ENCODE assay signal across 1 cellular context in the genomic region with DNA sequence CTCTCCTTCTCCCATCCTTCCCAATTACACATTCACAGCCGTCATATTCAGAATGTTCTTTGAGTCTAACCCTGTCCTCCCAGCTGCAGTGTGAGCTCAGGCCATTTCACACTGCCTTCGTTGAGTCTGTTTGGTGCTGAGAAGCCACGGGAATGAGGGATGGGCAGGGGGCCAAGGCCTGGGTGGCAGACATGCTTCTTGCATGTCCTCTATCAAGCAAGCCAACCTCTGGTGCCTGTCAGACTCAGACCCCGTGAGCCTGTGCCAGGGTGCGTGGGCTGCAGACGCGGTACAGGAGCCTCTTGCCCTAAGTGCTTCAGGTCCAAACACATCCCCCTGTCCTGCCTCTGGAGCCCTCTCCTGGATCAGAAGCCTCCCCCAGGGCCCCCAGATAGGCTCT.
TF ChIP-seq lines count a peak whose summit lies in the region.

No MANE protein-coding gene starts in this region.

TF ChIP-seq in HEK293, 187 proteins besides CTCF, POLR2A, EP300 and RAD21 (continued from another document):
- TF ChIP-seq, protein P1, sequence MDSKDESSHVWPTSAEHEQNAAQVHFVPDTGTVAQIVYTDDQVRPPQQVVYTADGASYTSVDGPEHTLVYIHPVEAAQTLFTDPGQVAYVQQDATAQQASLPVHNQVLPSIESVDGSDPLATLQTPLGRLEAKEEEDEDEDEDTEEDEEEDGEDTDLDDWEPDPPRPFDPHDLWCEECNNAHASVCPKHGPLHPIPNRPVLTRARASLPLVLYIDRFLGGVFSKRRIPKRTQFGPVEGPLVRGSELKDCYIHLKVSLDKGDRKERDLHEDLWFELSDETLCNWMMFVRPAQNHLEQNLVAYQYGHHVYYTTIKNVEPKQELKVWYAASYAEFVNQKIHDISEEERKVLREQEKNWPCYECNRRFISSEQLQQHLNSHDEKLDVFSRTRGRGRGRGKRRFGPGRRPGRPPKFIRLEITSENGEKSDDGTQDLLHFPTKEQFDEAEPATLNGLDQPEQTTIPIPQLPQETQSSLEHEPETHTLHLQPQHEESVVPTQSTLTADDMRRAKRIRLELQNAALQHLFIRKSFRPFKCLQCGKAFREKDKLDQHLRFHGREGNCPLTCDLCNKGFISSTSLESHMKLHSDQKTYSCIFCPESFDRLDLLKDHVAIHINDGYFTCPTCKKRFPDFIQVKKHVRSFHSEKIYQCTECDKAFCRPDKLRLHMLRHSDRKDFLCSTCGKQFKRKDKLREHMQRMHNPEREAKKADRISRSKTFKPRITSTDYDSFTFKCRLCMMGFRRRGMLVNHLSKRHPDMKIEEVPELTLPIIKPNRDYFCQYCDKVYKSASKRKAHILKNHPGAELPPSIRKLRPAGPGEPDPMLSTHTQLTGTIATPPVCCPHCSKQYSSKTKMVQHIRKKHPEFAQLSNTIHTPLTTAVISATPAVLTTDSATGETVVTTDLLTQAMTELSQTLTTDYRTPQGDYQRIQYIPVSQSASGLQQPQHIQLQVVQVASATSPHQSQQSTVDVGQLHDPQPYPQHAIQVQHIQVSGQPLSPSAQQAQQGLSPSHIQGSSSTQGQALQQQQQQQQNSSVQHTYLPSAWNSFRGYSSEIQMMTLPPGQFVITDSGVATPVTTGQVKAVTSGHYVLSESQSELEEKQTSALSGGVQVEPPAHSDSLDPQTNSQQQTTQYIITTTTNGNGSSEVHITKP (tag by site-specific recombination; IDR thresholded peaks at IDR 0.05), result peak; percentile 31; the same call in 1 of the 2 replicates
- TF ChIP-seq, protein P2, sequence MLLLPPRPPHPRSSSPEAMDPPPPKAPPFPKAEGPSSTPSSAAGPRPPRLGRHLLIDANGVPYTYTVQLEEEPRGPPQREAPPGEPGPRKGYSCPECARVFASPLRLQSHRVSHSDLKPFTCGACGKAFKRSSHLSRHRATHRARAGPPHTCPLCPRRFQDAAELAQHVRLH (tag by site-specific recombination; IDR thresholded peaks at IDR 0.05), result no peak
- TF ChIP-seq ZNF776 (tag by site-specific recombination; IDR thresholded peaks at IDR 0.05; ENCODE audit: borderline replicate concordance), result no peak
